Comparison of ENCODE assay signal across 2 cellular contexts in genomic region chr14:70832536-70833305, GRCh38.
TF ChIP-seq lines count a peak whose summit lies in the region.

No MANE protein-coding gene starts in this region.

TF ChIP-seq in SK-N-SH, 30 proteins besides CTCF, POLR2A, EP300 and RAD21:
- no peak for TF ChIP-seq SIN3A (IDR thresholded peaks at IDR 0.05; ENCODE audit: borderline replicate concordance, low read depth, low read length)
- no peak for TF ChIP-seq MXI1 (IDR thresholded peaks at IDR 0.05; ENCODE audit: low read depth, low read length)
- no peak for TF ChIP-seq USF2 (IDR thresholded peaks at IDR 0.05; ENCODE audit: borderline replicate concordance, low read depth, low read length)
- TF ChIP-seq POLR2AphosphoS5 (IDR thresholded peaks at IDR 0.05; ENCODE audit: low read depth, low read length) = no peak
- no peak for TF ChIP-seq NFIC (IDR thresholded peaks at IDR 0.05; ENCODE audit: borderline replicate concordance)
- TF ChIP-seq EZH2phosphoT487 (IDR thresholded peaks at IDR 0.05; ENCODE audit: borderline replicate concordance, low read depth) = no peak
- no peak for TF ChIP-seq MAX (IDR thresholded peaks at IDR 0.05; ENCODE audit: low read depth)
- no peak for TF ChIP-seq FOXJ3 (CRISPR knock-in tag; IDR thresholded peaks at IDR 0.05)
- no peak for TF ChIP-seq IRF3 (IDR thresholded peaks at IDR 0.05; ENCODE audit: low read depth, low read length)
- no peak for TF ChIP-seq FOXM1 (IDR thresholded peaks at IDR 0.05; ENCODE audit: low read depth)
- no peak for TF ChIP-seq RFX5 (IDR thresholded peaks at IDR 0.05; ENCODE audit: low read length)
- TF ChIP-seq CHD2 (IDR thresholded peaks at IDR 0.05; ENCODE audit: low read length, partially characterized antibody) = no peak
- TF ChIP-seq GATA2 (CRISPR knock-in tag; IDR thresholded peaks at IDR 0.05) = no peak
- no peak for TF ChIP-seq ELF1 (IDR thresholded peaks at IDR 0.05)
- no peak for TF ChIP-seq GABPA (IDR thresholded peaks at IDR 0.05; ENCODE audit: low read depth)
- TF ChIP-seq YY1 (IDR thresholded peaks at IDR 0.05; ENCODE audit: low read depth) = no peak
- no peak for TF ChIP-seq RCOR1 (IDR thresholded peaks at IDR 0.05; ENCODE audit: low read length)
- TF ChIP-seq TCF12 (IDR thresholded peaks at IDR 0.05) = no peak
- no peak for TF ChIP-seq REST (IDR thresholded peaks at IDR 0.05; ENCODE audit: low read depth, low read length)

TF ChIP-seq in SK-N-SH treated with all-trans-retinoic acid at 6 μM for 48 hours, 23 proteins besides CTCF, POLR2A, EP300 and RAD21:
- TF ChIP-seq CSDC2 (CRISPR knock-in tag; IDR thresholded peaks at IDR 0.05) (no peak), POU6F1 (CRISPR knock-in tag; IDR thresholded peaks at IDR 0.05; ENCODE audit: borderline replicate concordance, low read depth) (no peak), ESRRG (CRISPR knock-in tag; IDR thresholded peaks at IDR 0.05) (no peak)
